Comparison of ENCODE assay signal across 2 cellular contexts in the genomic region with DNA sequence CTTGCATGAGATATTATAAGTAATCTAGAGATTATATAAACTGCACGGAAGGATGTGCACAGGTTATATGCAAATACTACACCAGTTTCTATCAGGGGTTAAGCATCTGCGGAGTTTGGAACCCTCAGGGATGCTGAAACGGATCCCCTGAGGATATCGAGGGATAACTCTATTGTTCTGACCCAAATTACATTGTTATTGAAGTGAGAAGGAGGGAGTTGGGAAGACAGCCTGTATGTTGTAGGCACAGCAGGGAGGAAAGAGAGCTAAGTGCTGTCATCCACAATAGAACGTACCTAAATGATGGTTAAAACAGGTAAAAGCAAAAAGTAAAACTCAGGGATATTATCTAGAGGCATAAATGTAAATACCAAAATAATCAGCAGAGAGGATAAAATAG.
TF ChIP-seq lines count a peak whose summit lies in the region.

No MANE protein-coding gene starts in this region.

TF ChIP-seq in GM23338, 12 proteins besides CTCF, POLR2A, EP300 and RAD21:
- TF ChIP-seq ETS1 (IDR thresholded peaks at IDR 0.05) (no peak), STAT1 (IDR thresholded peaks at IDR 0.05; ENCODE audit: unreplicated experiment) (no peak), EZH2 (IDR thresholded peaks at IDR 0.05; ENCODE audit: low read depth, unreplicated experiment) (no peak), EZH2phosphoT487 (IDR thresholded peaks at IDR 0.05; ENCODE audit: unreplicated experiment) (no peak)
- TF ChIP-seq, protein P1, sequence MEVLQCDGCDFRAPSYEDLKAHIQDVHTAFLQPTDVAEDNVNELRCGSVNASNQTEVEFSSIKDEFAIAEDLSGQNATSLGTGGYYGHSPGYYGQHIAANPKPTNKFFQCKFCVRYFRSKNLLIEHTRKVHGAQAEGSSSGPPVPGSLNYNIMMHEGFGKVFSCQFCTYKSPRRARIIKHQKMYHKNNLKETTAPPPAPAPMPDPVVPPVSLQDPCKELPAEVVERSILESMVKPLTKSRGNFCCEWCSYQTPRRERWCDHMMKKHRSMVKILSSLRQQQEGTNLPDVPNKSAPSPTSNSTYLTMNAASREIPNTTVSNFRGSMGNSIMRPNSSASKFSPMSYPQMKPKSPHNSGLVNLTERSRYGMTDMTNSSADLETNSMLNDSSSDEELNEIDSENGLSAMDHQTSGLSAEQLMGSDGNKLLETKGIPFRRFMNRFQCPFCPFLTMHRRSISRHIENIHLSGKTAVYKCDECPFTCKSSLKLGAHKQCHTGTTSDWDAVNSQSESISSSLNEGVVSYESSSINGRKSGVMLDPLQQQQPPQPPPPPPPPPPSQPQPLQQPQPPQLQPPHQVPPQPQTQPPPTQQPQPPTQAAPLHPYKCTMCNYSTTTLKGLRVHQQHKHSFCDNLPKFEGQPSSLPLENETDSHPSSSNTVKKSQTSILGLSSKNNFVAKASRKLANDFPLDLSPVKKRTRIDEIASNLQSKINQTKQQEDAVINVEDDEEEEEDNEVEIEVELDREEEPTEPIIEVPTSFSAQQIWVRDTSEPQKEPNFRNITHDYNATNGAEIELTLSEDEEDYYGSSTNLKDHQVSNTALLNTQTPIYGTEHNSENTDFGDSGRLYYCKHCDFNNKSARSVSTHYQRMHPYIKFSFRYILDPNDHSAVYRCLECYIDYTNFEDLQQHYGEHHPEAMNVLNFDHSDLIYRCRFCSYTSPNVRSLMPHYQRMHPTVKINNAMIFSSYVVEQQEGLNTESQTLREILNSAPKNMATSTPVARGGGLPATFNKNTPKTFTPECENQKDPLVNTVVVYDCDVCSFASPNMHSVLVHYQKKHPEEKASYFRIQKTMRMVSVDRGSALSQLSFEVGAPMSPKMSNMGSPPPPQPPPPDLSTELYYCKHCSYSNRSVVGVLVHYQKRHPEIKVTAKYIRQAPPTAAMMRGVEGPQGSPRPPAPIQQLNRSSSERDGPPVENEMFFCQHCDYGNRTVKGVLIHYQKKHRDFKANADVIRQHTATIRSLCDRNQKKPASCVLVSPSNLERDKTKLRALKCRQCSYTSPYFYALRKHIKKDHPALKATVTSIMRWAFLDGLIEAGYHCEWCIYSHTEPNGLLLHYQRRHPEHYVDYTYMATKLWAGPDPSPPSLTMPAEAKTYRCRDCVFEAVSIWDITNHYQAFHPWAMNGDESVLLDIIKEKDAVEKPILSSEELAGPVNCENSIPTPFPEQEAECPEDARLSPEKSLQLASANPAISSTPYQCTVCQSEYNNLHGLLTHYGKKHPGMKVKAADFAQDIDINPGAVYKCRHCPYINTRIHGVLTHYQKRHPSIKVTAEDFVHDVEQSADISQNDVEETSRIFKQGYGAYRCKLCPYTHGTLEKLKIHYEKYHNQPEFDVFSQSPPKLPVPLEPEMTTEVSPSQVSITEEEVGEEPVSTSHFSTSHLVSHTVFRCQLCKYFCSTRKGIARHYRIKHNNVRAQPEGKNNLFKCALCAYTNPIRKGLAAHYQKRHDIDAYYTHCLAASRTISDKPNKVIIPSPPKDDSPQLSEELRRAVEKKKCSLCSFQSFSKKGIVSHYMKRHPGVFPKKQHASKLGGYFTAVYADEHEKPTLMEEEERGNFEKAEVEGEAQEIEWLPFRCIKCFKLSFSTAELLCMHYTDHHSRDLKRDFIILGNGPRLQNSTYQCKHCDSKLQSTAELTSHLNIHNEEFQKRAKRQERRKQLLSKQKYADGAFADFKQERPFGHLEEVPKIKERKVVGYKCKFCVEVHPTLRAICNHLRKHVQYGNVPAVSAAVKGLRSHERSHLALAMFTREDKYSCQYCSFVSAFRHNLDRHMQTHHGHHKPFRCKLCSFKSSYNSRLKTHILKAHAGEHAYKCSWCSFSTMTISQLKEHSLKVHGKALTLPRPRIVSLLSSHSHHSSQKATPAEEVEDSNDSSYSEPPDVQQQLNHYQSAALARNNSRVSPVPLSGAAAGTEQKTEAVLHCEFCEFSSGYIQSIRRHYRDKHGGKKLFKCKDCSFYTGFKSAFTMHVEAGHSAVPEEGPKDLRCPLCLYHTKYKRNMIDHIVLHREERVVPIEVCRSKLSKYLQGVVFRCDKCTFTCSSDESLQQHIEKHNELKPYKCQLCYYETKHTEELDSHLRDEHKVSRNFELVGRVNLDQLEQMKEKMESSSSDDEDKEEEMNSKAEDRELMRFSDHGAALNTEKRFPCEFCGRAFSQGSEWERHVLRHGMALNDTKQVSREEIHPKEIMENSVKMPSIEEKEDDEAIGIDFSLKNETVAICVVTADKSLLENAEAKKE (CRISPR knock-in tag; IDR thresholded peaks at IDR 0.05): no peak
TF ChIP-seq in GM23338: peak in this region for 0.

TF ChIP-seq in H1, 55 proteins besides CTCF, POLR2A, EP300 and RAD21:
- TF ChIP-seq SP1 (IDR thresholded peaks at IDR 0.05; ENCODE audit: low read depth, low read length) (0 out of 2 replicates have a peak, but pooled peaks have one; percentile 5), EGR1 (IDR thresholded peaks at IDR 0.05; ENCODE audit: borderline replicate concordance, low read depth, low read length) (no peak)
